15 cellular contexts compared by ENCODE assay signal in the genomic region with DNA sequence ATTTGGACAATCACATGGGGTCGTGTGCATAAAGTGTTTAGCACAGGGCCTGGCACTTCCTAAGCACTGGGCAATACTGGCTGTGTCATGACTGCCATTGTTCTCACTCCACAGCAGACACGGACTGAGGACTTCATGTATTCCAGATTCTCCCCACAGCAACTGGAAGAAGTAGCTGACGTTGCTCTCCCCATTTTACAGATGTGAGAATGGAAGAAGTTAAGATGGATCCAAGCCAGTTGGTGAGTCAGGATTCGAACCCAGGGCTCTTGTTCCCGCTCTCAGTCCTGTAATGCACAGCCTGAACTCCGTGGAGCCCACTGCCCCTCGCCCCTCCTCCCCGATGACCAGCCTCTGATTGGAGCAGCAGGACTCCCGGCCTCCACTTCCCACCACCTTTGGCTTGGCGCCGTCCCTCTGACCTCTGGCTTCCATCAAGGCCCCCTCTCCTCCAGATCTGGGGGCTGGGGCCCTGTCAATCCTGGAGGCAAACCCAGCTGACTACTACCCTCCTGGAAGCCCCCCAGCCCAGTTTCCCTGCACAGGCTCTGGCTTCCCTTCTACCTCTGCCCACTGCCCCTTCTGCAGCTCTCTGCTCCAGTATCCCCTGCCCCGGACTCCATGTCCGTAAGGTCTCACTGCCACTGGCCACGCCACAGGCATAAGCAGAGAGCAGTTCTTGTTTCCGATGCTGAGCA.
"Had no signal": no experiment of that assay in that cellular context is flagged by ENCODE, and none has a peak within 500 bp of the region (broad histone marks: within the 10 kb centered on the region; RNA-seq: fewer than 3 reads in every experiment).

No MANE protein-coding gene starts in this region.

- DNase-seq: activated CD4-positive, alpha-beta memory T cell treated with anti-CD3 and anti-CD28 coated beads, Interleukin-2, amount 10 ng/mL, durations not matched to agents 7 days and 5 days; activated CD4-positive, alpha-beta T cell treated with anti-CD3 and anti-CD28 coated beads for 36 hours; activated gamma-delta T cell; activated T-cell treated with anti-CD3 and anti-CD28 coated beads, Interleukin-2, amount 50 U/mL, for 4 hours; hippocampal formation; left ventricle myocardium inferior; retina; stimulated activated naive CD4-positive, alpha-beta T cell; T-helper 1 cell; transverse colon had no signal

- H3K4me3 ChIP-seq: esophagus muscularis mucosa, left ventricle myocardium inferior, transverse colon, vagina had no signal

- ATAC-seq: activated CD4-positive, alpha-beta T cell treated with anti-CD3 and anti-CD28 coated beads for 36 hours; activated T-cell treated with anti-CD3 and anti-CD28 coated beads, Interleukin-2, amount 50 U/mL, for 4 hours; SK-N-SH treated with all-trans-retinoic acid at 6 μM for 48 hours had no signal

- H3K9me3 ChIP-seq: esophagus muscularis mucosa, left ventricle myocardium inferior, neutrophil, transverse colon, vagina had no signal

- H3K27ac ChIP-seq: esophagus muscularis mucosa, left ventricle myocardium inferior, neutrophil, transverse colon, vagina had no signal

- H3K27me3 ChIP-seq: esophagus muscularis mucosa, transverse colon, vagina had no signal

- H3K36me3 ChIP-seq: esophagus muscularis mucosa, left ventricle myocardium inferior, neutrophil, transverse colon, vagina had no signal

- H3K4me1 ChIP-seq: left ventricle myocardium inferior, vagina had no signal

- H3K9me3 Mint-ChIP-seq: activated CD4-positive, alpha-beta memory T cell treated with anti-CD3 and anti-CD28 coated beads, Interleukin-2, amount 10 ng/mL, durations not matched to agents 7 days and 5 days; activated T-cell treated with anti-CD3 and anti-CD28 coated beads, Interleukin-2, amount 50 U/mL, for 4 hours; memory B cell had no signal

- H3K36me3 Mint-ChIP-seq: memory B cell had no signal

- H3K4me3 Mint-ChIP-seq: activated CD4-positive, alpha-beta memory T cell treated with anti-CD3 and anti-CD28 coated beads, Interleukin-2, amount 10 ng/mL, durations not matched to agents 7 days and 5 days; activated CD4-positive, alpha-beta T cell treated with anti-CD3 and anti-CD28 coated beads for 36 hours; activated T-cell treated with anti-CD3 and anti-CD28 coated beads, Interleukin-2, amount 50 U/mL, for 4 hours; memory B cell had no signal

- H3K27me3 Mint-ChIP-seq: activated CD4-positive, alpha-beta memory T cell treated with anti-CD3 and anti-CD28 coated beads, Interleukin-2, amount 10 ng/mL, durations not matched to agents 7 days and 5 days; activated CD4-positive, alpha-beta T cell treated with anti-CD3 and anti-CD28 coated beads for 36 hours; memory B cell had no signal

- H3K4me1 Mint-ChIP-seq: activated CD4-positive, alpha-beta memory T cell treated with anti-CD3 and anti-CD28 coated beads, Interleukin-2, amount 10 ng/mL, durations not matched to agents 7 days and 5 days had no signal

- H3K27ac Mint-ChIP-seq: activated CD4-positive, alpha-beta memory T cell treated with anti-CD3 and anti-CD28 coated beads, Interleukin-2, amount 10 ng/mL, durations not matched to agents 7 days and 5 days; memory B cell had no signal
